Comparison of ENCODE assay signal across 8 cellular contexts in genomic region chr11:124740277-124740882, GRCh38. TPM values are rescaled to one million over a fixed set of nuclear protein-coding genes. Genes with fewer than 3 reads are reported as not detected.
DNase-seq lines count a peak whose midpoint lies in the region; ATAC-seq and TF ChIP-seq lines count a peak whose summit lies in the region.

No MANE protein-coding gene starts in this region.

- H3K27ac ChIP-seq in CD8-positive, alpha-beta memory T cell (ENCODE audit: low read depth, low read length), result no peak overlapping the region
- peak overlapping the region in 1 of 2 donors; percentile 24 for H3K27ac ChIP-seq in liver (ENCODE audit: low read depth in 1 of 2, low read length in 2 of 2)

- H3K36me3 Mint-ChIP-seq in CD8-positive, alpha-beta memory T cell, result no peaks in the 10 kb centered on the region
- no peaks in the 10 kb centered on the region for H3K36me3 Mint-ChIP-seq in T-cell
- H3K36me3 Mint-ChIP-seq in MCF 10A (ENCODE audit: insufficient read depth, unreplicated experiment), result no peaks in the 10 kb centered on the region

- whole genome bisulfite sequencing in liver, result 4% methylated on average over 37 of the region's 37 CpGs

- DNase-seq in CD8-positive, alpha-beta memory T cell, result peak; percentile 32 to 68 (median 40)
- DNase-seq in T-cell (peak in 26 of 34 experiments; percentile 30 to 63 (median 43)), MCF 10A (ENCODE audit: unreplicated experiment) (peak; percentile 36)
- peak; percentile 19 to 52 for DNase-seq in stimulated activated CD8-positive, alpha-beta memory T cell treated with anti-CD3 and anti-CD28 coated beads, Interleukin-7, amount 100 ng/mL, for 4 hours (ENCODE audit: low read depth in 2 of 2)
- no peak for DNase-seq in NK-92 treated with Interleukin-12 subunit alpha and Interleukin-12 subunit beta, amount 100 ng/mL, for 24 hours (lab: John Stamatoyannopoulos, UW)

- H3K9me3 Mint-ChIP-seq in CD8-positive, alpha-beta memory T cell, result no peaks in the 10 kb centered on the region
- H3K9me3 Mint-ChIP-seq in T-cell (no peaks in the 10 kb centered on the region), MCF 10A (ENCODE audit: unreplicated experiment) (no peaks in the 10 kb centered on the region)

- no peaks in the 10 kb centered on the region for H3K27me3 ChIP-seq in CD8-positive, alpha-beta memory T cell (ENCODE audit: insufficient read depth, low read length, poor library complexity, severe bottlenecking)
- H3K27me3 ChIP-seq in liver (ENCODE audit: control insufficient read depth in 4 of 4, insufficient read depth in 4 of 4, low read length in 3 of 4), result peaks cover 0 to 5% (median under 1%) of the 10 kb centered on the region in 4 donors

- peaks cover 19 to 28% of the 10 kb centered on the region in 2 donors for H3K27me3 Mint-ChIP-seq in CD8-positive, alpha-beta memory T cell
- H3K27me3 Mint-ChIP-seq in T-cell (peaks cover 7 to 9% of the 10 kb centered on the region in 2 donors), MCF 10A (ENCODE audit: insufficient read depth, unreplicated experiment) (peaks cover 11% of the 10 kb centered on the region)

- intact Hi-C loops in MCF 10A (cut with micrococcal nuclease), result loop anchor here (10.0 kb wide), 1 partner anchor 54 kb away; no protein-coding TSS in a partner anchor

- TF ChIP-seq RAD21 in liver (IDR thresholded peaks at IDR 0.05), result peak in 1 of 2 donors; percentile 22

- H3K27ac Mint-ChIP-seq in CD8-positive, alpha-beta memory T cell, result peak overlapping the region in 4 of 8 donors; percentile 38 to 57 (median 46)
- no peak overlapping the region for H3K27ac Mint-ChIP-seq in T-cell
- no peak overlapping the region for H3K27ac Mint-ChIP-seq in MCF 10A (ENCODE audit: low read depth, unreplicated experiment)

- ATAC-seq in GM19468 (IDR thresholded peaks at IDR 0.05; ENCODE audit: extremely low read depth, unreplicated experiment), result peak; percentile 19
- ATAC-seq in HG03571 (IDR thresholded peaks at IDR 0.05; ENCODE audit: unreplicated experiment), result peak; percentile 38
- ATAC-seq in T-cell (replicated peaks in 1 of 4), result peak; percentile 39 to 54 (median 40)

- BruUV-seq in MCF 10A (replicated peaks; lab: Mats Ljungman, UMichigan), result no TSS peak

- CTCF ChIA-PET in CD8-positive, alpha-beta memory T cell (lab: Charles Lee), result interaction anchor here (1.0 to 5.3 kb wide), 4 partner anchors 12 to 24 kb away, joined by 3 to 30 read pairs (median 4); partner anchors contain the start of genes ESAM and VSIG2
- CTCF ChIA-PET in T-cell (lab: Charles Lee), result interaction anchor here (0.6 to 1.4 kb wide), 4 partner anchors 12 to 99 kb away, joined by 3 to 13 read pairs (median 4); no protein-coding TSS in a partner anchor
- CTCF ChIA-PET in MCF 10A (lab: Yijun Ruan, JAX), result interaction anchor here (0.5 to 1.2 kb wide), 6 partner anchors 9 to 71 kb away, joined by 3 to 5 read pairs (median 4); no protein-coding TSS in a partner anchor

- peak; percentile 36 for TF ChIP-seq CTCF in MCF 10A (IDR thresholded peaks at IDR 0.05; ENCODE audit: unreplicated experiment)
- TF ChIP-seq CTCF in liver (IDR thresholded peaks at IDR 0.05; ENCODE audit: low read depth, low read length, missing input control), result peak; percentile 30

- H3K36me3 ChIP-seq in CD8-positive, alpha-beta memory T cell (ENCODE audit: insufficient read depth, low read length), result no peaks in the 10 kb centered on the region
- no peaks in the 10 kb centered on the region for H3K36me3 ChIP-seq in liver (ENCODE audit: control insufficient read depth in 4 of 4, insufficient read depth in 3 of 4, low read depth in 1 of 4, low read length in 3 of 4)

- no peak overlapping the region for H3K9ac ChIP-seq in liver (ENCODE audit: low read depth in 1 of 2, low read length in 2 of 2)

- peak overlapping the region; percentile 79 for H3K4me3 ChIP-seq in CD8-positive, alpha-beta memory T cell (ENCODE audit: low read length)
- H3K4me3 ChIP-seq in liver (ENCODE audit: low read depth in 1 of 3, low read length in 3 of 3), result peak overlapping the region in 2 of 3 donors; percentile 3 to 57

- H3K4me1 ChIP-seq in CD8-positive, alpha-beta memory T cell (ENCODE audit: insufficient read depth, low read length), result peaks cover 17% of the 10 kb centered on the region
- H3K4me1 ChIP-seq in liver (ENCODE audit: control insufficient read depth in 4 of 4, insufficient read depth in 4 of 4, low read length in 3 of 4), result peaks cover 4 to 12% (median 9%) of the 10 kb centered on the region in 4 donors

- peak overlapping the region; percentile 80 to 94 (median 84) for H3K4me3 Mint-ChIP-seq in CD8-positive, alpha-beta memory T cell
- H3K4me3 Mint-ChIP-seq in T-cell (peak overlapping the region; percentile 74 to 86 (median 83)), MCF 10A (ENCODE audit: unreplicated experiment) (peak overlapping the region; percentile 64)

- POLR2A ChIA-PET in CD8-positive, alpha-beta memory T cell (lab: Charles Lee), result interaction anchor here (1.0 kb wide), 1 partner anchor 23 kb away, joined by 4 read pairs; no protein-coding TSS in a partner anchor
- POLR2A ChIA-PET in T-cell (lab: Charles Lee), result no interaction called here
- POLR2A ChIA-PET in MCF 10A (lab: Yijun Ruan, JAX), result interaction anchor here (0.6 to 1.7 kb wide), 2 partner anchors 11 to 59 kb away, joined by 3 to 5 read pairs; no protein-coding TSS in a partner anchor

- H3K9me3 ChIP-seq in CD8-positive, alpha-beta memory T cell (ENCODE audit: low read length), result no peaks in the 10 kb centered on the region
- H3K9me3 ChIP-seq in liver (ENCODE audit: control insufficient read depth in 4 of 4, low read length in 3 of 4), result no peaks in the 10 kb centered on the region

- peaks cover 19 to 24% (median 20%) of the 10 kb centered on the region in 3 donors for H3K4me1 Mint-ChIP-seq in CD8-positive, alpha-beta memory T cell
- H3K4me1 Mint-ChIP-seq in T-cell (peaks cover 18 to 22% (median 19%) of the 10 kb centered on the region in 3 donors), MCF 10A (ENCODE audit: insufficient read depth, unreplicated experiment) (no peaks in the 10 kb centered on the region)

TF ChIP-seq in liver, 16 proteins besides CTCF, POLR2A, EP300 and RAD21 (continues in another document):
- TF ChIP-seq EGR1 (IDR thresholded peaks at IDR 0.05; ENCODE audit: low read depth in 2 of 2) (no peak), YY1 (IDR thresholded peaks at IDR 0.05) (no peak), MAX (IDR thresholded peaks at IDR 0.05) (no peak), JUND (IDR thresholded peaks at IDR 0.05) (no peak), NR2F2 (IDR thresholded peaks at IDR 0.05) (no peak), GABPA (IDR thresholded peaks at IDR 0.05 in 1 of 2, conservative IDR thresholded peaks at IDR 0.05 in 1 of 2) (no peak), ATF3 (IDR thresholded peaks at IDR 0.05) (no peak), REST (IDR thresholded peaks at IDR 0.05) (no peak)

RNA-seq across cellular contexts. Expression of gene NRGN, which starts 0.6 kb away (rescaled TPM):
- 1 to 10 TPM; 4.6 to 6.4 TPM for total RNA-seq in CD8-positive, alpha-beta memory T cell
- polyA plus RNA-seq in CD8-positive, alpha-beta memory T cell, result not detected
- total RNA-seq in T-cell (10 to 100 TPM in 1 of 5 donors, 1 to 10 TPM in 1, under 1 TPM in 3; 0.26 to 11.0 (median 0.89) TPM), MCF 10A (2022) (1.4 TPM in 1 of 2 replicates, not detected in the other), liver (1 to 10 TPM in 1 of 2 donors, not detected in 1; 1.7 TPM)
- polyA plus RNA-seq in liver, result 1 to 10 TPM in 1 of 2 donors, under 1 TPM in 1; 0.51 to 1.6 TPM

RNA-seq across cellular contexts. Expression of gene VSIG2, which starts 11.7 kb away (rescaled TPM):
- total RNA-seq in CD8-positive, alpha-beta memory T cell, result under 1 TPM; 0.24 to 0.40 TPM
- not detected for polyA plus RNA-seq in CD8-positive, alpha-beta memory T cell
- total RNA-seq in T-cell (1 to 10 TPM in 2 of 5 donors, under 1 TPM in 3; 0.66 to 1.6 (median 0.98) TPM), MCF 10A (2022) (not detected in 2 replicates), liver (under 1 TPM in 1 of 2 donors, not detected in 1; 0.75 TPM)
- polyA plus RNA-seq in liver, result 1 to 10 TPM in 1 of 2 donors, under 1 TPM in 1; 0.51 to 1.3 TPM

RNA-seq across cellular contexts. Expression of gene ESAM, which starts 21.7 kb away (rescaled TPM):
- under 1 TPM; 0.35 to 0.77 TPM for total RNA-seq in CD8-positive, alpha-beta memory T cell
- polyA plus RNA-seq in CD8-positive, alpha-beta memory T cell, result not detected
- total RNA-seq in T-cell (1 to 10 TPM; 1.2 to 3.5 (median 2.5) TPM), MCF 10A (2022) (0.19 and 0.93 TPM in 2 replicates), liver (1 to 10 TPM; 4.0 to 9.8 TPM)
- polyA plus RNA-seq in liver, result 10 to 100 TPM in 1 of 2 donors, 1 to 10 TPM in 1; 9.9 to 15.6 TPM

RNA-seq across cellular contexts. Expression of gene MSANTD2, which starts 59.8 kb away (rescaled TPM):
- total RNA-seq in CD8-positive, alpha-beta memory T cell, result 10 to 100 TPM; 12.3 to 13.2 TPM
- polyA plus RNA-seq in CD8-positive, alpha-beta memory T cell, result 4.4 TPM
- 10 to 100 TPM; 10.1 to 25.2 (median 19.9) TPM for total RNA-seq in T-cell
- total RNA-seq in MCF 10A (2022), result 14.2 and 15.3 TPM in 2 replicates
- 1 to 10 TPM; 3.0 to 7.7 TPM for total RNA-seq in liver
- 1 to 10 TPM; 1.6 to 1.7 TPM for polyA plus RNA-seq in liver

Comparison
In these comparisons a context has a peak if more than half of its experiments do, and no peak if none do; other contexts are left out.
1. POLR2A ChIA-PET loops: an anchor here in CD8-positive, alpha-beta memory T cell (1.0 kb wide) and MCF 10A (0.6 to 1.7 kb wide); none called in T-cell.